ENCODE assay signal across 16 cellular contexts in the genomic region with DNA sequence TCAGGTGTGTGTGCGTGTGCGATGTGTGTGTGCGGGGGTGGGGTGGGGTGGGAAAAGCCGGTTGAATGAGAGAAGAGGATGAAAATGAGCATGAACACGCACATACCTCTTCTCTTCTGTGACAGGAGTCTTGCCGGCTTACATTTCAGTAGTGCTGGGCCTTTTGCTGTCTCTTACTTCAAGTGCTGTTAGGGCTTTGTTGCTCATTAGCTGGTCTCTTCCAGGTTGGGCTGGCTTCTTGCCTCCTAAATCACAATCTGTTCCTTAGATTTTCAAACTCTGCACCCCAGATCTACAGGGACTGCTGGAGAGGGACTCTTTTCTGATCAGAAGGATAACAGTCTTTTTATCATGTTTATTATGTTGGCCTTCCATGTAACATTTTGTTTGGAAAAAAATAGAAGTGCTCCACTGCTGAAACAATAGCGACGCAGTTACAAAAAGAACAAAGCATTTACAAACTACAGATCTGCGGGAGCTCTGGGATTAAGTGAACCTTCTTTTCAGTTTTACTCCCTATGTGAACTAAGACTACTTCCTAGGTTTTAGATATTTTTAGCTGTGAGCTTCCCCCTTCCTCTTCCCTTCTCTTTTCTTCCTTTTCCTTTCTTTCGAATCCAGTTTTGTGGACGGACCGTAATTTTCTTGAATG. TPM values are rescaled to one million over a fixed set of nuclear protein-coding genes. Genes with fewer than 3 reads are reported as not detected.
DNase-seq lines count a peak whose midpoint lies in the region; ATAC-seq and TF ChIP-seq lines count a peak whose summit lies in the region.
"Had no signal": no experiment of that assay in that cellular context is flagged by ENCODE, and none has a peak within 500 bp of the region (broad histone marks: within the 10 kb centered on the region; RNA-seq: fewer than 3 reads in every experiment).

No MANE protein-coding gene starts in this region.

- peaks cover 40% of the 10 kb centered on the region for H3K36me3 Mint-ChIP-seq in nephron progenitor cell (ENCODE audit: low read depth)
- H3K36me3 Mint-ChIP-seq in activated naive CD4-positive, alpha-beta T cell treated with anti-CD3 and anti-CD28 coated beads for 36 hours (ENCODE audit: low read depth), result peaks cover 9% of the 10 kb centered on the region

- no peaks in the 10 kb centered on the region for H3K27me3 ChIP-seq in HUES48 (ENCODE audit: control insufficient read depth, insufficient read depth, low read length)
- no peaks in the 10 kb centered on the region for H3K27me3 ChIP-seq in ectodermal cell (ENCODE audit: control insufficient read depth, insufficient read depth, low read length, poor library complexity, severe bottlenecking)

- H3K27ac Mint-ChIP-seq in nephron progenitor cell, result peak overlapping the region; percentile 46
- H3K27ac Mint-ChIP-seq in activated naive CD4-positive, alpha-beta T cell treated with anti-CD3 and anti-CD28 coated beads for 36 hours, result no peak overlapping the region
- H3K27ac Mint-ChIP-seq: CD4-positive, alpha-beta T cell; HFFc6; IgD-negative memory B cell had no signal

- intact Hi-C loops in activated naive CD4-positive, alpha-beta T cell treated with anti-CD3 and anti-CD28 coated beads for 36 hours (cut with micrococcal nuclease), result no loop called here
- intact Hi-C loops in posterior vena cava (cut with DNase I), result no loop called here

- H3K4me3 ChIP-seq in HUES48 (ENCODE audit: low read depth, low read length), result 0 out of 2 replicates have a peak overlapping the region, but pooled peaks have one; percentile 6
- no peak overlapping the region for H3K4me3 ChIP-seq in ectodermal cell (ENCODE audit: insufficient read depth, low read depth, low read length)

- H3K4me1 ChIP-seq in HUES48 (ENCODE audit: control insufficient read depth, insufficient read depth, low read length) (peaks cover 31% of the 10 kb centered on the region), ectodermal cell (ENCODE audit: control insufficient read depth, insufficient read depth, low read length) (peaks cover 4% of the 10 kb centered on the region)

- TF ChIP-seq CTCF in nephron progenitor cell (IDR thresholded peaks at IDR 0.05), result no peak

- no peaks in the 10 kb centered on the region for H3K36me3 ChIP-seq in HUES48 (ENCODE audit: control insufficient read depth, insufficient read depth, low read length)
- H3K36me3 ChIP-seq in ectodermal cell (ENCODE audit: control insufficient read depth, insufficient read depth, low read length), result peaks cover 3% of the 10 kb centered on the region

- 63 to 64% methylated on average over 11 of the region's 12 CpGs for WGBS in ectodermal cell, 2 experiments

- CTCF ChIA-PET in activated naive CD4-positive, alpha-beta T cell treated with anti-CD3 and anti-CD28 coated beads for 36 hours (lab: Charles Lee), result no interaction called here

- no peaks in the 10 kb centered on the region for H3K27me3 Mint-ChIP-seq in nephron progenitor cell (ENCODE audit: low read depth, poor library complexity)
- H3K27me3 Mint-ChIP-seq in activated naive CD4-positive, alpha-beta T cell treated with anti-CD3 and anti-CD28 coated beads for 36 hours (ENCODE audit: low read depth), result no peaks in the 10 kb centered on the region
- H3K27me3 Mint-ChIP-seq: CD4-positive, alpha-beta T cell; IgD-negative memory B cell had no signal

- no peak overlapping the region for H3K4me3 Mint-ChIP-seq in nephron progenitor cell
- H3K4me3 Mint-ChIP-seq in activated naive CD4-positive, alpha-beta T cell treated with anti-CD3 and anti-CD28 coated beads for 36 hours, result no peak overlapping the region
- H3K4me3 Mint-ChIP-seq: CD4-positive, alpha-beta T cell; HFFc6; IgD-negative memory B cell had no signal

- ATAC-seq in GM21825 (IDR thresholded peaks at IDR 0.05; ENCODE audit: unreplicated experiment), result no peak
- ATAC-seq: SK-N-SH treated with all-trans-retinoic acid at 6 μM for 48 hours had no signal

- H3K27ac ChIP-seq in HUES48 (ENCODE audit: low read depth, low read length) (peak overlapping the region; percentile 80), ectodermal cell (ENCODE audit: insufficient read depth, low read depth, low read length, poor library complexity, severe bottlenecking) (peak overlapping the region; percentile 92)

- H3K9ac ChIP-seq in HUES48 (ENCODE audit: low read depth, low read length), result peak overlapping the region; percentile 12; the same call in 1 of the 2 replicates

- H3K4me1 Mint-ChIP-seq in nephron progenitor cell, result no peaks in the 10 kb centered on the region
- H3K4me1 Mint-ChIP-seq in activated naive CD4-positive, alpha-beta T cell treated with anti-CD3 and anti-CD28 coated beads for 36 hours (ENCODE audit: low read depth), result no peaks in the 10 kb centered on the region

- DNase-seq in nephron progenitor cell, result no peak
- no peak for DNase-seq in NOMO-1 treated with dmso at 0.1 percent for 144 hours (lab: John Stamatoyannopoulos, UW; ENCODE audit: unreplicated experiment)
- DNase-seq in activated naive CD4-positive, alpha-beta T cell treated with anti-CD3 and anti-CD28 coated beads for 36 hours, result no peak
- DNase-seq in posterior vena cava (ENCODE audit: low spot score), result no peak
- DNase-seq: CD4-positive, alpha-beta T cell; HFFc6; NCI-H1105; NCI-H1694 treated with DMSO at 0.1 percent for 48 hours; NCI-H2107; NCI-H69; SHP77 treated with DMSO at 0.1 percent for 48 hours had no signal

- H3K9me3 Mint-ChIP-seq in nephron progenitor cell, result no peaks in the 10 kb centered on the region
- no peaks in the 10 kb centered on the region for H3K9me3 Mint-ChIP-seq in activated naive CD4-positive, alpha-beta T cell treated with anti-CD3 and anti-CD28 coated beads for 36 hours
- H3K9me3 Mint-ChIP-seq: CD4-positive, alpha-beta T cell; HFFc6; IgD-negative memory B cell had no signal

- no peaks in the 10 kb centered on the region for H3K9me3 ChIP-seq in HUES48 (ENCODE audit: control insufficient read depth, insufficient read depth, low read length)
- no peaks in the 10 kb centered on the region for H3K9me3 ChIP-seq in ectodermal cell (ENCODE audit: control insufficient read depth, low read length)

RNA-seq across cellular contexts. Expression of gene USP13, which starts 48.5 kb away (rescaled TPM):
- polyA plus RNA-seq in ectodermal cell (2013, experiment 1 of 4), result 21.1 TPM
- 20.6 TPM for polyA plus RNA-seq in ectodermal cell (2013, experiment 2 of 4)
- polyA plus RNA-seq in ectodermal cell (2013, experiment 3 of 4), result 21.1 TPM
- 18.6 TPM for polyA plus RNA-seq in ectodermal cell (2013, experiment 4 of 4)
- 10 to 100 TPM; 12.0 to 12.1 TPM for total RNA-seq in activated naive CD4-positive, alpha-beta T cell treated with anti-CD3 and anti-CD28 coated beads for 36 hours
- total RNA-seq in posterior vena cava, result 10 to 100 TPM; 12.1 to 13.6 TPM
